ENCODE assay signal across 16 cellular contexts in genomic region chr11:9125185-9125886, GRCh38. TPM values are rescaled to one million over a fixed set of nuclear protein-coding genes. Genes with fewer than 3 reads are reported as not detected.
DNase-seq lines count a peak whose midpoint lies in the region; ATAC-seq and TF ChIP-seq lines count a peak whose summit lies in the region.
"Had no signal": no experiment of that assay in that cellular context is flagged by ENCODE, and none has a peak within 500 bp of the region (broad histone marks: within the 10 kb centered on the region; RNA-seq: fewer than 3 reads in every experiment).

No MANE protein-coding gene starts in this region.

- DNase-seq in left colon: no peak
- peak; percentile 25 for DNase-seq in osteocyte (ENCODE audit: extremely low spot score, unreplicated experiment)
- no peak for DNase-seq in NCI-H2171 (lab: John Stamatoyannopoulos, UW)
- no peak for DNase-seq in NCI-H510A (lab: John Stamatoyannopoulos, UW)
- DNase-seq: C1 segment of cervical spinal cord; Calu3; CD4-positive, alpha-beta memory T cell; COR-L47; DMS53; DMS79 treated with DMSO at 0.1 percent for 48 hours; GF-D8; GM23248; HFFc6 had no signal

- TF ChIP-seq CTCF in VCaP (conservative IDR thresholded peaks at IDR 0.05): no peak
- TF ChIP-seq CTCF in osteocyte (IDR thresholded peaks at IDR 0.05): no peak

- H3K4me3 Mint-ChIP-seq in osteocyte (ENCODE audit: unreplicated experiment): no peak overlapping the region
- H3K4me3 Mint-ChIP-seq: CD4-positive, alpha-beta memory T cell; HFFc6 had no signal

- no peaks in the 10 kb centered on the region for H3K27me3 Mint-ChIP-seq in osteocyte (ENCODE audit: unreplicated experiment)

- H3K4me1 Mint-ChIP-seq in osteocyte (ENCODE audit: unreplicated experiment): peaks cover 3% of the 10 kb centered on the region

- intact Hi-C loops in left colon (cut with DNase I, micrococcal nuclease): no loop called here

- H3K27ac ChIP-seq in VCaP: peak overlapping the region; percentile 69
- H3K27ac ChIP-seq: GM23248 had no signal

- H3K36me3 Mint-ChIP-seq in osteocyte (ENCODE audit: unreplicated experiment): peaks cover 21% of the 10 kb centered on the region
- H3K36me3 Mint-ChIP-seq: CD4-positive, alpha-beta memory T cell had no signal

- peaks cover 9% of the 10 kb centered on the region for H3K9me3 Mint-ChIP-seq in osteocyte (ENCODE audit: unreplicated experiment)
- H3K9me3 Mint-ChIP-seq: CD4-positive, alpha-beta memory T cell; HFFc6 had no signal

- ATAC-seq in left colon (peak; percentile 82), GM21367 (IDR thresholded peaks at IDR 0.05; ENCODE audit: unreplicated experiment) (no peak)

- H3K27ac Mint-ChIP-seq in osteocyte (ENCODE audit: unreplicated experiment): no peak overlapping the region
- H3K27ac Mint-ChIP-seq: CD4-positive, alpha-beta memory T cell; HFFc6 had no signal

RNA-seq across cellular contexts. Expression of gene SCUBE2, which starts 33.9 kb away (rescaled TPM):
- total RNA-seq in left colon (1 to 10 TPM; 8.3 TPM), osteocyte (1.9 and 3.3 TPM in 2 replicates)
- total RNA-seq: Calu3, G401 had no signal
